25 cellular contexts compared by ENCODE assay signal in the genomic region with DNA sequence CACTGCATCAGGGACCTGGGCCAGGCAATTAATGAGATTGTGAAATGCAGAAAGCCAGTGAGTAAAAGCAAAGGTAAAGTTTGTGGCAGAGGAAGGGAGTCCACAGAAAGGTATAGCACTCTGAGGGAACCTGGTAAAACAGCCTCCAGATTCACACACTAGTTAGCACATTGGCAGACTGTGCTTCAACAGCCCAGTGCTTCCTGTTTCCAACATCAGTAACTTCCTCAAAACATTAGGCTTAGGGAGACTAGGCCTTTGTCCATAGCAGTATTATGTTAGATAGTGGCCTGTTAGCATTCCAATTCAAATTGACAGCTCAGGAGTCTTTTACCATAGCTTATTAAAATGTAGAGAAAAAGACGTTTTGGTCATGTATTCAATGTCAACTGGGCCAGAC.
"Had no signal": no experiment of that assay in that cellular context is flagged by ENCODE, and none has a peak within 500 bp of the region (broad histone marks: within the 10 kb centered on the region; RNA-seq: fewer than 3 reads in every experiment).

No MANE protein-coding gene starts in this region.

- H3K9ac ChIP-seq: SK-N-SH had no signal

- H3K27me3 ChIP-seq: Peyer's patch, SJCRH30 had no signal

- H3K4me2 ChIP-seq: SK-N-SH had no signal

- H3K4me1 ChIP-seq: Peyer's patch, SJCRH30 had no signal

- H3K4me1 Mint-ChIP-seq: activated CD4-positive, alpha-beta memory T cell treated with anti-CD3 and anti-CD28 coated beads, Interleukin-2, amount 10 ng/mL, durations not matched to agents 7 days and 5 days; activated CD4-positive, alpha-beta T cell treated with anti-CD3 and anti-CD28 coated beads, Interleukin-2, amount 10 ng/mL, durations not matched to agents 7 days and 5 days; activated naive CD8-positive, alpha-beta T cell treated with anti-CD3 and anti-CD28 coated beads for 36 hours; activated T-helper 17 cell treated with anti-CD3 and anti-CD28 coated beads, Interleukin-2, amount 50 U/mL, for 72 hours; T-helper 17 cell had no signal

- H3K27ac ChIP-seq: Peyer's patch, RWPE1, SJCRH30 had no signal

- H3K4me3 Mint-ChIP-seq: activated CD4-positive, alpha-beta memory T cell treated with anti-CD3 and anti-CD28 coated beads, Interleukin-2, amount 10 ng/mL, durations not matched to agents 7 days and 5 days; activated CD4-positive, alpha-beta T cell treated with anti-CD3 and anti-CD28 coated beads, Interleukin-2, amount 10 ng/mL, durations not matched to agents 7 days and 5 days; activated naive CD4-positive, alpha-beta T cell treated with anti-CD3 and anti-CD28 coated beads for 36 hours; activated naive CD8-positive, alpha-beta T cell treated with anti-CD3 and anti-CD28 coated beads for 36 hours; activated T-helper 17 cell treated with anti-CD3 and anti-CD28 coated beads, Interleukin-2, amount 50 U/mL, for 72 hours; T-helper 17 cell had no signal

- H3K4me3 ChIP-seq: K562, Peyer's patch, SJCRH30 had no signal

- H3K9me3 Mint-ChIP-seq: activated CD4-positive, alpha-beta memory T cell treated with anti-CD3 and anti-CD28 coated beads, Interleukin-2, amount 10 ng/mL, durations not matched to agents 7 days and 5 days; activated CD4-positive, alpha-beta T cell treated with anti-CD3 and anti-CD28 coated beads, Interleukin-2, amount 10 ng/mL, durations not matched to agents 7 days and 5 days; activated naive CD4-positive, alpha-beta T cell treated with anti-CD3 and anti-CD28 coated beads for 36 hours; activated naive CD8-positive, alpha-beta T cell treated with anti-CD3 and anti-CD28 coated beads for 36 hours; activated T-helper 17 cell treated with anti-CD3 and anti-CD28 coated beads, Interleukin-2, amount 50 U/mL, for 72 hours had no signal

- H3K27me3 Mint-ChIP-seq: activated CD4-positive, alpha-beta memory T cell treated with anti-CD3 and anti-CD28 coated beads, Interleukin-2, amount 10 ng/mL, durations not matched to agents 7 days and 5 days; activated CD4-positive, alpha-beta T cell treated with anti-CD3 and anti-CD28 coated beads, Interleukin-2, amount 10 ng/mL, durations not matched to agents 7 days and 5 days; activated naive CD8-positive, alpha-beta T cell treated with anti-CD3 and anti-CD28 coated beads for 36 hours; activated T-helper 17 cell treated with anti-CD3 and anti-CD28 coated beads, Interleukin-2, amount 50 U/mL, for 72 hours; T-helper 17 cell had no signal

- DNase-seq: activated CD4-positive, alpha-beta memory T cell treated with anti-CD3 and anti-CD28 coated beads, Interleukin-2, amount 10 ng/mL, durations not matched to agents 7 days and 5 days; activated CD4-positive, alpha-beta T cell treated with anti-CD3 and anti-CD28 coated beads, Interleukin-2, amount 10 ng/mL, durations not matched to agents 7 days and 5 days; activated CD4-positive, CD25-positive, alpha-beta regulatory T cell; activated gamma-delta T cell; activated naive CD4-positive, alpha-beta T cell treated with anti-CD3 and anti-CD28 coated beads for 36 hours; activated naive CD8-positive, alpha-beta T cell treated with anti-CD3 and anti-CD28 coated beads for 36 hours; activated T-cell treated with anti-CD3 and anti-CD28 coated beads for 4 hours; activated T-cell treated with anti-CD3 and anti-CD28 coated beads, Interleukin-2, amount 50 U/mL, for 48 hours; cerebellar nuclear complex; NCI-H1048; NCI-H146; NCI-H1930; NCI-H2107; NCI-H345; NCI-H510A; NCI-H526 treated with DMSO at 0.1 percent for 48 hours; Peyer's patch; Right ventricle myocardium superior; SJCRH30; SK-N-SH; T-helper 17 cell; T-helper 9 cell had no signal

- H3K36me3 Mint-ChIP-seq: activated naive CD8-positive, alpha-beta T cell treated with anti-CD3 and anti-CD28 coated beads for 36 hours had no signal

- H3K36me3 ChIP-seq: Peyer's patch, SJCRH30 had no signal

- H3K27ac Mint-ChIP-seq: activated CD4-positive, alpha-beta memory T cell treated with anti-CD3 and anti-CD28 coated beads, Interleukin-2, amount 10 ng/mL, durations not matched to agents 7 days and 5 days; activated CD4-positive, alpha-beta T cell treated with anti-CD3 and anti-CD28 coated beads, Interleukin-2, amount 10 ng/mL, durations not matched to agents 7 days and 5 days; activated naive CD4-positive, alpha-beta T cell treated with anti-CD3 and anti-CD28 coated beads for 36 hours; activated naive CD8-positive, alpha-beta T cell treated with anti-CD3 and anti-CD28 coated beads for 36 hours; activated T-helper 17 cell treated with anti-CD3 and anti-CD28 coated beads, Interleukin-2, amount 50 U/mL, for 72 hours; T-helper 17 cell had no signal
